Comparison of ENCODE assay signal across 1 cellular context in genomic region chr5:10423009-10423408, GRCh38.
TF ChIP-seq lines count a peak whose summit lies in the region.

No MANE protein-coding gene starts in this region.

TF ChIP-seq in GM23338, 12 proteins besides CTCF, POLR2A, EP300 and RAD21 (continued from another document):
- TF ChIP-seq ZNF462 (CRISPR knock-in tag; IDR thresholded peaks at IDR 0.05), result no peak
